Comparison of ENCODE assay signal across 9 cellular contexts in the genomic region with DNA sequence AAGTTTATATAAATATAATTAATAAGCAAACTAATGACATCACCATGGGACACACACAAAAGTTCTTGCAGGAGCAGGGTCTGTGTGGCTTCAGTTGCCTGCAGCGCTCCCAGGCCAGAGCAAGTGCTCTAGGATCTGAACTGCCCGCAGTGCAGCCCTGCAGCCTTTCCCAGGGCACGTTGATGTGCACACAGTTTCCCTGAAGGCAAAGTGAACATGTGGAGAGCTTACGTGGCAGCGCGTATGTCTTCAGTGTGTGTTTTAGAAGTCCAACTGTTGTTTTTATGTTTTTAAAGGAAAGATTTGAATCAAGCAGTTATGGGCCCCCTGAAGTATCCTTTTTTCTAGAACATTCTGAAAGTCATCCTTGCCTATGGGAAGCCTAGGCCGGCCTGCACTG. TPM values are rescaled to one million over a fixed set of nuclear protein-coding genes. Genes with fewer than 3 reads are reported as not detected.
A peak's percentile ranks its signal among the peaks of the same experiment; 100 is the strongest.
DNase-seq lines count a peak whose midpoint lies in the region; ATAC-seq and TF ChIP-seq lines count a peak whose summit lies in the region.
"Had no signal": no experiment of that assay in that cellular context is flagged by ENCODE, and none has a peak within 500 bp of the region (broad histone marks: within the 10 kb centered on the region; RNA-seq: fewer than 3 reads in every experiment).

No MANE protein-coding gene starts in this region.

- H3K36me3 Mint-ChIP-seq in activated naive CD4-positive, alpha-beta T cell treated with anti-CD3 and anti-CD28 coated beads, Interleukin-2, amount 50 U/mL, for 24 hours, result peaks cover 7% of the 10 kb centered on the region
- peaks cover 2% of the 10 kb centered on the region for H3K36me3 Mint-ChIP-seq in activated naive CD8-positive, alpha-beta T cell
- peaks cover 18% of the 10 kb centered on the region for H3K36me3 Mint-ChIP-seq in mesothelial cell of epicardium

- TF ChIP-seq CTCF in mesothelial cell of epicardium (IDR thresholded peaks at IDR 0.05; ENCODE audit: unreplicated experiment), result no peak

- no peak for ATAC-seq in HG03571 (IDR thresholded peaks at IDR 0.05; ENCODE audit: unreplicated experiment)

- peak overlapping the region; percentile 71 for H3K27ac Mint-ChIP-seq in activated naive CD4-positive, alpha-beta T cell treated with anti-CD3 and anti-CD28 coated beads, Interleukin-2, amount 50 U/mL, for 24 hours
- no peak overlapping the region for H3K27ac Mint-ChIP-seq in activated naive CD8-positive, alpha-beta T cell
- H3K27ac Mint-ChIP-seq in mesothelial cell of epicardium, result peak overlapping the region; percentile 83

- DNase-seq in activated naive CD4-positive, alpha-beta T cell treated with anti-CD3 and anti-CD28 coated beads, Interleukin-2, amount 50 U/mL, for 16 hours, result no peak
- DNase-seq in mesothelial cell of epicardium (ENCODE audit: low spot score in 2 of 2, unreplicated experiment in 2 of 2), result no peak
- no peak for DNase-seq in substantia nigra (lab: John Stamatoyannopoulos, UW)
- DNase-seq in NCI-H510A (lab: John Stamatoyannopoulos, UW), result no peak
- DNase-seq in NCI-H2029 (lab: John Stamatoyannopoulos, UW), result no peak
- DNase-seq: stimulated activated CD4-positive, alpha-beta T cell treated with anti-CD3 and anti-CD28 coated beads, Interleukin-1b, Interleukin-23, amount 100 ng/mL, for 48 hours had no signal

- H3K9me3 Mint-ChIP-seq in activated naive CD4-positive, alpha-beta T cell treated with anti-CD3 and anti-CD28 coated beads, Interleukin-2, amount 50 U/mL, for 24 hours, result no peaks in the 10 kb centered on the region
- no peaks in the 10 kb centered on the region for H3K9me3 Mint-ChIP-seq in activated naive CD8-positive, alpha-beta T cell (ENCODE audit: low read depth)
- H3K9me3 Mint-ChIP-seq in mesothelial cell of epicardium, result no peaks in the 10 kb centered on the region

- H3K27me3 Mint-ChIP-seq in activated naive CD4-positive, alpha-beta T cell treated with anti-CD3 and anti-CD28 coated beads, Interleukin-2, amount 50 U/mL, for 24 hours, result no peaks in the 10 kb centered on the region
- no peaks in the 10 kb centered on the region for H3K27me3 Mint-ChIP-seq in activated naive CD8-positive, alpha-beta T cell
- peaks cover 24% of the 10 kb centered on the region for H3K27me3 Mint-ChIP-seq in mesothelial cell of epicardium (ENCODE audit: low read depth)

- peak overlapping the region; percentile 73 for H3K27ac ChIP-seq in substantia nigra (ENCODE audit: low read depth, low read length, poor library complexity, severe bottlenecking)

- peak overlapping the region; percentile 67 for H3K4me3 Mint-ChIP-seq in activated naive CD4-positive, alpha-beta T cell treated with anti-CD3 and anti-CD28 coated beads, Interleukin-2, amount 50 U/mL, for 24 hours
- peak overlapping the region; percentile 71 for H3K4me3 Mint-ChIP-seq in activated naive CD8-positive, alpha-beta T cell
- H3K4me3 Mint-ChIP-seq in mesothelial cell of epicardium, result peak overlapping the region; percentile 76

- peaks cover 14% of the 10 kb centered on the region for H3K4me1 Mint-ChIP-seq in activated naive CD4-positive, alpha-beta T cell treated with anti-CD3 and anti-CD28 coated beads, Interleukin-2, amount 50 U/mL, for 24 hours
- H3K4me1 Mint-ChIP-seq in activated naive CD8-positive, alpha-beta T cell (ENCODE audit: low read depth), result peaks cover 14% of the 10 kb centered on the region
- H3K4me1 Mint-ChIP-seq in mesothelial cell of epicardium, result peaks cover 17% of the 10 kb centered on the region

RNA-seq across cellular contexts. Expression of a gene that starts 1.2 kb away (rescaled TPM):
- 0.49 to 0.75 TPM (median 0.60 TPM) in 3 replicates for total RNA-seq in mesothelial cell of epicardium

RNA-seq across cellular contexts. Expression of a gene that starts 19.7 kb away (rescaled TPM):
- total RNA-seq in mesothelial cell of epicardium, result 80.1 to 85.3 TPM (median 81.3 TPM) in 3 replicates

RNA-seq across cellular contexts. Expression of a gene that starts 29.1 kb away (rescaled TPM):
- 3.9 to 4.7 TPM (median 4.7 TPM) in 3 replicates for total RNA-seq in mesothelial cell of epicardium

RNA-seq across cellular contexts. Expression of a gene that starts 33.1 kb away (rescaled TPM):
- total RNA-seq in mesothelial cell of epicardium, result 23.5 to 26.4 TPM (median 25.0 TPM) in 3 replicates

RNA-seq across cellular contexts. Expression of a gene that starts 38.7 kb away (rescaled TPM):
- total RNA-seq in mesothelial cell of epicardium, result 10.9 to 12.3 TPM (median 11.7 TPM) in 3 replicates
